In the genomic region with DNA sequence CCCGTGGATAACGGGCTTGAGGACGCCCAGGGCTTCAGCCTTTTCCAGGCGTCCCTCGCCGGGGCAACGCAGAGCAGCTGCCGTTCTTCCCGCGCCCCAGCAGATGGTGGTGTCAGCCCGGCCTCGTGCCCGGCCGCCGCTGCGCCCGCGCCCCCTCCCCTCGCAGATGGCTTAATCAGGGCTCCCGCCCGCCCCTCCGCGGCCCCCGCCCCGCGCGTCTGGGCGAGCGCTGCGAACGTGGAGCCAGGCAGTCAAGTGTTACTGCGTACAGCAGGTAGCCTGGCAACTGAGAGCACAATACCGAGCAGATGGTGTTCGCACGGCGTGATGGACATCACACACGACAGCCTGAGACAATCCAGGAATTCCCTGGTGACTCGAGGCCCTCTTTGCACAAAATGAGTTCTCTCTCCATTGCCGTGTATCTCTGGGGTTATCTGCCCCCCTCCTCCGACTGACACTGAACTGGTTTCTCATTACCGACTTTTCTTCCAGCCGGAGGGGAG, we compare ENCODE assay signal across 1 cellular context.
TF ChIP-seq lines count a peak whose summit lies in the region.

No MANE protein-coding gene starts in this region.

TF ChIP-seq in HEK293, 187 proteins besides CTCF, POLR2A, EP300 and RAD21 (continued from another document):
- TF ChIP-seq, protein P1, sequence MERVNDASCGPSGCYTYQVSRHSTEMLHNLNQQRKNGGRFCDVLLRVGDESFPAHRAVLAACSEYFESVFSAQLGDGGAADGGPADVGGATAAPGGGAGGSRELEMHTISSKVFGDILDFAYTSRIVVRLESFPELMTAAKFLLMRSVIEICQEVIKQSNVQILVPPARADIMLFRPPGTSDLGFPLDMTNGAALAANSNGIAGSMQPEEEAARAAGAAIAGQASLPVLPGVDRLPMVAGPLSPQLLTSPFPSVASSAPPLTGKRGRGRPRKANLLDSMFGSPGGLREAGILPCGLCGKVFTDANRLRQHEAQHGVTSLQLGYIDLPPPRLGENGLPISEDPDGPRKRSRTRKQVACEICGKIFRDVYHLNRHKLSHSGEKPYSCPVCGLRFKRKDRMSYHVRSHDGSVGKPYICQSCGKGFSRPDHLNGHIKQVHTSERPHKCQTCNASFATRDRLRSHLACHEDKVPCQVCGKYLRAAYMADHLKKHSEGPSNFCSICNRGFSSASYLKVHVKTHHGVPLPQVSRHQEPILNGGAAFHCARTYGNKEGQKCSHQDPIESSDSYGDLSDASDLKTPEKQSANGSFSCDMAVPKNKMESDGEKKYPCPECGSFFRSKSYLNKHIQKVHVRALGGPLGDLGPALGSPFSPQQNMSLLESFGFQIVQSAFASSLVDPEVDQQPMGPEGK (tag by site-specific recombination; IDR thresholded peaks at IDR 0.05) = peak; percentile 85
- TF ChIP-seq ZNF114 (tag by site-specific recombination; IDR thresholded peaks at IDR 0.05) (no peak), SP7 (tag by site-specific recombination; IDR thresholded peaks at IDR 0.05) (peak; percentile 47; the same call in 1 of the 2 replicates), ZFHX2 (tag by site-specific recombination; conservative IDR thresholded peaks at IDR 0.05) (0 out of 2 replicates have a peak, but pooled peaks have one; percentile 12), SP3 (tag by site-specific recombination; IDR thresholded peaks at IDR 0.05) (no peak), FEZF1 (tag by site-specific recombination; IDR thresholded peaks at IDR 0.05) (peak; percentile 71), ZNF521 (tag by site-specific recombination; IDR thresholded peaks at IDR 0.05) (no peak), SP2 (tag by site-specific recombination; IDR thresholded peaks at IDR 0.05) (no peak), ZNF155 (tag by site-specific recombination; IDR thresholded peaks at IDR 0.05) (no peak), ZNF37A (tag by site-specific recombination; IDR thresholded peaks at IDR 0.05) (no peak), KLF1 (tag by site-specific recombination; IDR thresholded peaks at IDR 0.05) (peak; percentile 51), KLF8 (tag by site-specific recombination; IDR thresholded peaks at IDR 0.05) (peak; percentile 53; the same call in 1 of the 2 replicates), ZNF777 (tag by site-specific recombination; IDR thresholded peaks at IDR 0.05; ENCODE audit: borderline replicate concordance) (no peak)
- TF ChIP-seq, protein P2, sequence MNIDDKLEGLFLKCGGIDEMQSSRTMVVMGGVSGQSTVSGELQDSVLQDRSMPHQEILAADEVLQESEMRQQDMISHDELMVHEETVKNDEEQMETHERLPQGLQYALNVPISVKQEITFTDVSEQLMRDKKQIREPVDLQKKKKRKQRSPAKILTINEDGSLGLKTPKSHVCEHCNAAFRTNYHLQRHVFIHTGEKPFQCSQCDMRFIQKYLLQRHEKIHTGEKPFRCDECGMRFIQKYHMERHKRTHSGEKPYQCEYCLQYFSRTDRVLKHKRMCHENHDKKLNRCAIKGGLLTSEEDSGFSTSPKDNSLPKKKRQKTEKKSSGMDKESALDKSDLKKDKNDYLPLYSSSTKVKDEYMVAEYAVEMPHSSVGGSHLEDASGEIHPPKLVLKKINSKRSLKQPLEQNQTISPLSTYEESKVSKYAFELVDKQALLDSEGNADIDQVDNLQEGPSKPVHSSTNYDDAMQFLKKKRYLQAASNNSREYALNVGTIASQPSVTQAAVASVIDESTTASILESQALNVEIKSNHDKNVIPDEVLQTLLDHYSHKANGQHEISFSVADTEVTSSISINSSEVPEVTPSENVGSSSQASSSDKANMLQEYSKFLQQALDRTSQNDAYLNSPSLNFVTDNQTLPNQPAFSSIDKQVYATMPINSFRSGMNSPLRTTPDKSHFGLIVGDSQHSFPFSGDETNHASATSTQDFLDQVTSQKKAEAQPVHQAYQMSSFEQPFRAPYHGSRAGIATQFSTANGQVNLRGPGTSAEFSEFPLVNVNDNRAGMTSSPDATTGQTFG (tag by site-specific recombination; IDR thresholded peaks at IDR 0.05; ENCODE audit: borderline replicate concordance) = no peak
- TF ChIP-seq, protein P3, sequence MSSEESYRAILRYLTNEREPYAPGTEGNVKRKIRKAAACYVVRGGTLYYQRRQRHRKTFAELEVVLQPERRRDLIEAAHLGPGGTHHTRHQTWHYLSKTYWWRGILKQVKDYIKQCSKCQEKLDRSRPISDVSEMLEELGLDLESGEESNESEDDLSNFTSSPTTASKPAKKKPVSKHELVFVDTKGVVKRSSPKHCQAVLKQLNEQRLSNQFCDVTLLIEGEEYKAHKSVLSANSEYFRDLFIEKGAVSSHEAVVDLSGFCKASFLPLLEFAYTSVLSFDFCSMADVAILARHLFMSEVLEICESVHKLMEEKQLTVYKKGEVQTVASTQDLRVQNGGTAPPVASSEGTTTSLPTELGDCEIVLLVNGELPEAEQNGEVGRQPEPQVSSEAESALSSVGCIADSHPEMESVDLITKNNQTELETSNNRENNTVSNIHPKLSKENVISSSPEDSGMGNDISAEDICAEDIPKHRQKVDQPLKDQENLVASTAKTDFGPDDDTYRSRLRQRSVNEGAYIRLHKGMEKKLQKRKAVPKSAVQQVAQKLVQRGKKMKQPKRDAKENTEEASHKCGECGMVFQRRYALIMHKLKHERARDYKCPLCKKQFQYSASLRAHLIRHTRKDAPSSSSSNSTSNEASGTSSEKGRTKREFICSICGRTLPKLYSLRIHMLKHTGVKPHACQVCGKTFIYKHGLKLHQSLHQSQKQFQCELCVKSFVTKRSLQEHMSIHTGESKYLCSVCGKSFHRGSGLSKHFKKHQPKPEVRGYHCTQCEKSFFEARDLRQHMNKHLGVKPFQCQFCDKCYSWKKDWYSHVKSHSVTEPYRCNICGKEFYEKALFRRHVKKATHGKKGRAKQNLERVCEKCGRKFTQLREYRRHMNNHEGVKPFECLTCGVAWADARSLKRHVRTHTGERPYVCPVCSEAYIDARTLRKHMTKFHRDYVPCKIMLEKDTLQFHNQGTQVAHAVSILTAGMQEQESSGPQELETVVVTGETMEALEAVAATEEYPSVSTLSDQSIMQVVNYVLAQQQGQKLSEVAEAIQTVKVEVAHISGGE (tag by site-specific recombination; conservative IDR thresholded peaks at IDR 0.05; ENCODE audit: low read depth) = no peak
- TF ChIP-seq, protein P4, sequence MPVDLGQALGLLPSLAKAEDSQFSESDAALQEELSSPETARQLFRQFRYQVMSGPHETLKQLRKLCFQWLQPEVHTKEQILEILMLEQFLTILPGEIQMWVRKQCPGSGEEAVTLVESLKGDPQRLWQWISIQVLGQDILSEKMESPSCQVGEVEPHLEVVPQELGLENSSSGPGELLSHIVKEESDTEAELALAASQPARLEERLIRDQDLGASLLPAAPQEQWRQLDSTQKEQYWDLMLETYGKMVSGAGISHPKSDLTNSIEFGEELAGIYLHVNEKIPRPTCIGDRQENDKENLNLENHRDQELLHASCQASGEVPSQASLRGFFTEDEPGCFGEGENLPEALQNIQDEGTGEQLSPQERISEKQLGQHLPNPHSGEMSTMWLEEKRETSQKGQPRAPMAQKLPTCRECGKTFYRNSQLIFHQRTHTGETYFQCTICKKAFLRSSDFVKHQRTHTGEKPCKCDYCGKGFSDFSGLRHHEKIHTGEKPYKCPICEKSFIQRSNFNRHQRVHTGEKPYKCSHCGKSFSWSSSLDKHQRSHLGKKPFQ (tag by site-specific recombination; IDR thresholded peaks at IDR 0.05) = no peak
- TF ChIP-seq, protein P5, sequence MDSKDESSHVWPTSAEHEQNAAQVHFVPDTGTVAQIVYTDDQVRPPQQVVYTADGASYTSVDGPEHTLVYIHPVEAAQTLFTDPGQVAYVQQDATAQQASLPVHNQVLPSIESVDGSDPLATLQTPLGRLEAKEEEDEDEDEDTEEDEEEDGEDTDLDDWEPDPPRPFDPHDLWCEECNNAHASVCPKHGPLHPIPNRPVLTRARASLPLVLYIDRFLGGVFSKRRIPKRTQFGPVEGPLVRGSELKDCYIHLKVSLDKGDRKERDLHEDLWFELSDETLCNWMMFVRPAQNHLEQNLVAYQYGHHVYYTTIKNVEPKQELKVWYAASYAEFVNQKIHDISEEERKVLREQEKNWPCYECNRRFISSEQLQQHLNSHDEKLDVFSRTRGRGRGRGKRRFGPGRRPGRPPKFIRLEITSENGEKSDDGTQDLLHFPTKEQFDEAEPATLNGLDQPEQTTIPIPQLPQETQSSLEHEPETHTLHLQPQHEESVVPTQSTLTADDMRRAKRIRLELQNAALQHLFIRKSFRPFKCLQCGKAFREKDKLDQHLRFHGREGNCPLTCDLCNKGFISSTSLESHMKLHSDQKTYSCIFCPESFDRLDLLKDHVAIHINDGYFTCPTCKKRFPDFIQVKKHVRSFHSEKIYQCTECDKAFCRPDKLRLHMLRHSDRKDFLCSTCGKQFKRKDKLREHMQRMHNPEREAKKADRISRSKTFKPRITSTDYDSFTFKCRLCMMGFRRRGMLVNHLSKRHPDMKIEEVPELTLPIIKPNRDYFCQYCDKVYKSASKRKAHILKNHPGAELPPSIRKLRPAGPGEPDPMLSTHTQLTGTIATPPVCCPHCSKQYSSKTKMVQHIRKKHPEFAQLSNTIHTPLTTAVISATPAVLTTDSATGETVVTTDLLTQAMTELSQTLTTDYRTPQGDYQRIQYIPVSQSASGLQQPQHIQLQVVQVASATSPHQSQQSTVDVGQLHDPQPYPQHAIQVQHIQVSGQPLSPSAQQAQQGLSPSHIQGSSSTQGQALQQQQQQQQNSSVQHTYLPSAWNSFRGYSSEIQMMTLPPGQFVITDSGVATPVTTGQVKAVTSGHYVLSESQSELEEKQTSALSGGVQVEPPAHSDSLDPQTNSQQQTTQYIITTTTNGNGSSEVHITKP (tag by site-specific recombination; IDR thresholded peaks at IDR 0.05) = peak; percentile 61
- TF ChIP-seq, protein P6, sequence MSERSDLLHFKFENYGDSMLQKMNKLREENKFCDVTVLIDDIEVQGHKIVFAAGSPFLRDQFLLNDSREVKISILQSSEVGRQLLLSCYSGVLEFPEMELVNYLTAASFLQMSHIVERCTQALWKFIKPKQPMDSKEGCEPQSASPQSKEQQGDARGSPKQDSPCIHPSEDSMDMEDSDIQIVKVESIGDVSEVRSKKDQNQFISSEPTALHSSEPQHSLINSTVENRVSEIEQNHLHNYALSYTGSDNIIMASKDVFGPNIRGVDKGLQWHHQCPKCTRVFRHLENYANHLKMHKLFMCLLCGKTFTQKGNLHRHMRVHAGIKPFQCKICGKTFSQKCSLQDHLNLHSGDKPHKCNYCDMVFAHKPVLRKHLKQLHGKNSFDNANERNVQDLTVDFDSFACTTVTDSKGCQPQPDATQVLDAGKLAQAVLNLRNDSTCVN (tag by site-specific recombination; optimal IDR thresholded peaks at IDR 0.05) = peak; percentile 76
